ENCODE assay signal across 25 cellular contexts in genomic region chr3:145333931-145334330, GRCh38.
DNase-seq lines count a peak whose midpoint lies in the region; ATAC-seq and TF ChIP-seq lines count a peak whose summit lies in the region.
"Had no signal": no experiment of that assay in that cellular context is flagged by ENCODE, and none has a peak within 500 bp of the region (broad histone marks: within the 10 kb centered on the region; RNA-seq: fewer than 3 reads in every experiment).

No MANE protein-coding gene starts in this region.

- no peak for TF ChIP-seq CTCF in progenitor cell of endocrine pancreas (IDR thresholded peaks at IDR 0.05; ENCODE audit: unreplicated experiment)

- H3K27me3 Mint-ChIP-seq in progenitor cell of endocrine pancreas = no peaks in the 10 kb centered on the region
- H3K27me3 Mint-ChIP-seq in activated T-helper 2 cell treated with anti-CD3 and anti-CD28 coated beads, Interferon-gamma antibody, Interleukin-2, Interleukin-4, amounts not matched to agents 10 μg/mL and 5 μg/mL and 100 μg/mL, durations not matched to agents 14 hours and 24 hours and 36 hours (ENCODE audit: low read depth) = no peaks in the 10 kb centered on the region

- no peaks in the 10 kb centered on the region for H3K36me3 ChIP-seq in ES-I3 (ENCODE audit: insufficient read depth, low read length)
- H3K36me3 ChIP-seq: BLaER1 treated with 17β-estradiol and CSF1 and Interleukin-3, amounts not matched to agents 10 nM and 100 nM had no signal

- no peaks in the 10 kb centered on the region for H3K4me1 ChIP-seq in ES-I3 (ENCODE audit: insufficient read depth, low read length)
- H3K4me1 ChIP-seq: BLaER1 treated with 17β-estradiol and CSF1 and Interleukin-3, amounts not matched to agents 10 nM and 100 nM; Caco-2 had no signal

- H3K4me1 Mint-ChIP-seq in progenitor cell of endocrine pancreas (ENCODE audit: low read depth) = no peaks in the 10 kb centered on the region
- no peaks in the 10 kb centered on the region for H3K4me1 Mint-ChIP-seq in activated T-helper 2 cell treated with anti-CD3 and anti-CD28 coated beads, Interferon-gamma antibody, Interleukin-2, Interleukin-4, amounts not matched to agents 10 μg/mL and 5 μg/mL and 100 μg/mL, durations not matched to agents 14 hours and 24 hours and 36 hours (ENCODE audit: low read depth)

- ATAC-seq in HG02970 (IDR thresholded peaks at IDR 0.05; ENCODE audit: low FRiP score, unreplicated experiment) = no peak
- ATAC-seq: CD8-positive, alpha-beta T cell; PC-3 had no signal

- peak; percentile 21 for DNase-seq in HuH-7.5 (ENCODE audit: low spot score)
- DNase-seq in RPMI7951 (ENCODE audit: low read depth) = peak; percentile 3
- no peak for DNase-seq in progenitor cell of endocrine pancreas (ENCODE audit: low spot score, unreplicated experiment)
- DNase-seq in cerebellar nuclear complex (lab: John Stamatoyannopoulos, UW) = no peak
- no peak for DNase-seq in activated T-helper 2 cell treated with anti-CD3 and anti-CD28 coated beads, Interferon-gamma antibody, Interleukin-2, Interleukin-4, amounts not matched to agents 10 μg/mL and 5 μg/mL and 100 μg/mL, durations not matched to agents 14 hours and 24 hours and 36 hours (ENCODE audit: low spot score)
- no peak for DNase-seq in AML-193 (lab: John Stamatoyannopoulos, UW)
- DNase-seq: Caco-2; CD8-positive, alpha-beta T cell; DMS 273 treated with DMSO at 0.1 percent for 48 hours; DMS79 treated with DMSO at 0.1 percent for 48 hours; Karpas-422; NCI-H1092 treated with DMSO at 0.1 percent for 48 hours; NCI-H1436; NCI-H187; NCI-H2081 treated with DMSO at 0.1 percent for 48 hours; NCI-H2171 treated with DMSO at 0.1 percent for 48 hours; NCI-H446; NCI-H524 treated with DMSO at 0.1 percent for 48 hours; NCI-H774; NK-92 treated with Interleukin-12 subunit alpha and Interleukin-12 subunit beta, amount 100 ng/mL, for 24 hours; PC-3 had no signal

- no peaks in the 10 kb centered on the region for H3K36me3 Mint-ChIP-seq in progenitor cell of endocrine pancreas (ENCODE audit: insufficient read depth)
- no peaks in the 10 kb centered on the region for H3K36me3 Mint-ChIP-seq in activated T-helper 2 cell treated with anti-CD3 and anti-CD28 coated beads, Interferon-gamma antibody, Interleukin-2, Interleukin-4, amounts not matched to agents 10 μg/mL and 5 μg/mL and 100 μg/mL, durations not matched to agents 14 hours and 24 hours and 36 hours (ENCODE audit: low read depth)
- H3K36me3 Mint-ChIP-seq: CD8-positive, alpha-beta T cell had no signal

- peaks cover 3% of the 10 kb centered on the region for H3K9me3 Mint-ChIP-seq in progenitor cell of endocrine pancreas (ENCODE audit: low read depth)
- peaks cover 3% of the 10 kb centered on the region for H3K9me3 Mint-ChIP-seq in activated T-helper 2 cell treated with anti-CD3 and anti-CD28 coated beads, Interferon-gamma antibody, Interleukin-2, Interleukin-4, amounts not matched to agents 10 μg/mL and 5 μg/mL and 100 μg/mL, durations not matched to agents 14 hours and 24 hours and 36 hours
- H3K9me3 Mint-ChIP-seq: T-helper 1 cell treated with Interleukin-12 subunit alpha and Interleukin-12 subunit beta and Interleukin-4 antibody, amounts not matched to agents 30 μg/mL and 1 μg/mL, for 36 hours had no signal

- intact Hi-C loops in activated T-helper 2 cell treated with anti-CD3 and anti-CD28 coated beads, Interferon-gamma antibody, Interleukin-2, Interleukin-4, amounts not matched to agents 10 μg/mL and 5 μg/mL and 100 μg/mL, durations not matched to agents 14 hours and 24 hours and 36 hours (cut with micrococcal nuclease) = no loop called here

- no peak overlapping the region for H3K4me3 Mint-ChIP-seq in progenitor cell of endocrine pancreas (ENCODE audit: low read depth)
- no peak overlapping the region for H3K4me3 Mint-ChIP-seq in activated T-helper 2 cell treated with anti-CD3 and anti-CD28 coated beads, Interferon-gamma antibody, Interleukin-2, Interleukin-4, amounts not matched to agents 10 μg/mL and 5 μg/mL and 100 μg/mL, durations not matched to agents 14 hours and 24 hours and 36 hours (ENCODE audit: low read depth)
- H3K4me3 Mint-ChIP-seq: CD8-positive, alpha-beta T cell; T-helper 1 cell treated with Interleukin-12 subunit alpha and Interleukin-12 subunit beta and Interleukin-4 antibody, amounts not matched to agents 30 μg/mL and 1 μg/mL, for 36 hours had no signal

- H3K9me3 ChIP-seq in ES-I3 (ENCODE audit: control insufficient read depth, insufficient read depth, low read length) = no peaks in the 10 kb centered on the region
- H3K9me3 ChIP-seq: Caco-2 had no signal

- H3K27ac Mint-ChIP-seq in progenitor cell of endocrine pancreas = peak overlapping the region; percentile 5
- H3K27ac Mint-ChIP-seq in activated T-helper 2 cell treated with anti-CD3 and anti-CD28 coated beads, Interferon-gamma antibody, Interleukin-2, Interleukin-4, amounts not matched to agents 10 μg/mL and 5 μg/mL and 100 μg/mL, durations not matched to agents 14 hours and 24 hours and 36 hours = no peak overlapping the region
- H3K27ac Mint-ChIP-seq: CD8-positive, alpha-beta T cell; T-helper 1 cell treated with Interleukin-12 subunit alpha and Interleukin-12 subunit beta and Interleukin-4 antibody, amounts not matched to agents 30 μg/mL and 1 μg/mL, for 36 hours had no signal

- H3K9ac ChIP-seq in ES-I3 (ENCODE audit: low read depth, low read length) = peak overlapping the region; percentile 76
- H3K9ac ChIP-seq: BLaER1 treated with 17β-estradiol and CSF1 and Interleukin-3, amounts not matched to agents 10 nM and 100 nM had no signal

Comparison
In these comparisons a context has a peak if more than half of its experiments do, and no peak if none do; other contexts are left out.
1. DNase-seq: peak in HuH-7.5 (single experiment) and RPMI7951 (single experiment); none in progenitor cell of endocrine pancreas (single experiment), cerebellar nuclear complex (0 of 2), activated T-helper 2 cell treated with anti-CD3 and anti-CD28 coated beads, Interferon-gamma antibody, Interleukin-2, Interleukin-4, amounts not matched to agents 10 μg/mL and 5 μg/mL and 100 μg/mL, durations not matched to agents 14 hours and 24 hours and 36 hours (single experiment) and AML-193 (0 of 2).